ENCODE assay signal across 9 cellular contexts in the genomic region with DNA sequence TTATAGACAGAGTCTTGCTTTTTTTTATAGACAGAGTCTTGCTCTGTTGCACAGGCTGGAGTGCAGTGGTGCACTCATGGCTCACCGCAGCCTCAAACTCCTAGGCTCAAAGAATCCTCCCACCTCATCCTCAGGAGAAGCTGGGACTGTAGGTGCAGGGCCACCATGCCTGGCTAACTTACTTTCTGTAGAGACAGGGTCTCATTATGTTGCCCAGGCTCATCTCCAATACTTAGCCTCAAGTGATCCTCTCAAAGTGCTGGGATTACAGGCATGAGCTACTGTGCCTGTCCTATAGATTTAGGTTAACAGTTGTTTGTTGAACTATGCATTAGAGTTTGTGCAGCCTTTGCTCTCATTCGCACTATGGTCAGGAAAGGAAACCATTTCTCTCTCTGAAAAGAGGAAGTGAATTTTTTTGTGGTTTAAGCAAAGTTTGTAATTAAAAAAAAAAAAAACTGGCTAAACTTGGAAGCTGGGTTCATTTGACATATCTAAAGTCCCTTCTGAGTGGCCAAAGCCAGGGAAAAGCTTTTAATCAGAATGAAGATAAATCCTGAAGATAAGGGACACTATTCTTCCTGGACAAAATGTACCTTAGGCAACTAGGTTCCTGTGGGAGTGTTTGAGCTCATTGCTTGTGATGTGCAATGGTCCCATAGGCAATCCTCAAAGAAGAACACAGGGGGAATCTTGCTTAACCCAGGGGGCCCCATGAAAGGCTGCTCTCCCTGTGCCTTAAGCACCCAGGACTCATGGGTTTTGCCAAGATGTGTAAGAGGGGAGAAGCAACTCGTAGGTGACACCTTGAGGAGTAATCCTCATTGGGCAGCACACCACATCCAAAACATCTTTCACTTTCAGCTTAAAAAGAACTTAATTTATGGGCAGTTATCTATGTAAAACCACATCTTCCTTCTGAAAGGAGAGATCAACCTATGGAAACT.
A peak's percentile ranks its signal among the peaks of the same experiment; 100 is the strongest.
DNase-seq lines count a peak whose midpoint lies in the region; ATAC-seq and TF ChIP-seq lines count a peak whose summit lies in the region.
"Had no signal": no experiment of that assay in that cellular context is flagged by ENCODE, and none has a peak within 500 bp of the region (broad histone marks: within the 10 kb centered on the region; RNA-seq: fewer than 3 reads in every experiment).

No MANE protein-coding gene starts in this region.

- H3K4me3 ChIP-seq in OCI-LY3 (ENCODE audit: low read length) = peak overlapping the region; percentile 37
- H3K4me3 ChIP-seq: right lobe of liver had no signal

- CTCF ChIA-PET in activated naive CD4-positive, alpha-beta T cell treated with anti-CD3 and anti-CD28 coated beads, Interleukin-2, amount 10 ng/mL, durations not matched to agents 7 days and 5 days (lab: Charles Lee) = interaction anchor here (0.6 to 1.8 kb wide), 6 partner anchors 10 to 254 kb away, joined by 3 to 6 read pairs (median 4); no protein-coding TSS in a partner anchor

- H3K9me3 Mint-ChIP-seq in activated naive CD4-positive, alpha-beta T cell treated with anti-CD3 and anti-CD28 coated beads, Interleukin-2, amount 10 ng/mL, durations not matched to agents 7 days and 5 days = no peaks in the 10 kb centered on the region

- no peaks in the 10 kb centered on the region for H3K36me3 ChIP-seq in OCI-LY3 (replicated peaks; ENCODE audit: low read depth, low read length)
- H3K36me3 ChIP-seq: right lobe of liver had no signal

- peaks cover 27% of the 10 kb centered on the region for H3K4me1 ChIP-seq in OCI-LY3 (ENCODE audit: low read length)
- H3K4me1 ChIP-seq: right lobe of liver had no signal

- H3K4me3 Mint-ChIP-seq in activated naive CD4-positive, alpha-beta T cell treated with anti-CD3 and anti-CD28 coated beads, Interleukin-2, amount 10 ng/mL, durations not matched to agents 7 days and 5 days = no peak overlapping the region

- H3K36me3 Mint-ChIP-seq in activated naive CD4-positive, alpha-beta T cell treated with anti-CD3 and anti-CD28 coated beads, Interleukin-2, amount 10 ng/mL, durations not matched to agents 7 days and 5 days = peaks cover 3% of the 10 kb centered on the region

- DNase-seq in activated naive CD4-positive, alpha-beta T cell treated with anti-CD3 and anti-CD28 coated beads, Interleukin-2, amount 10 ng/mL, durations not matched to agents 7 days and 5 days = peak; percentile 24
- DNase-seq in activated naive CD4-positive, alpha-beta T cell (lab: John Stamatoyannopoulos, UW) = no peak
- DNase-seq in HPDE6-E6E7 (ENCODE audit: extremely low spot score) = no peak
- no peak for DNase-seq in NCI-H1694 (lab: John Stamatoyannopoulos, UW)
- no peak for DNase-seq in DMS53 treated with DMSO at 0.1 percent for 48 hours (lab: John Stamatoyannopoulos, UW; ENCODE audit: unreplicated experiment)
- no peak for DNase-seq in Ammon's horn (ENCODE audit: low spot score)
- DNase-seq: right lobe of liver had no signal

- peak overlapping the region; percentile 53 for H3K27ac Mint-ChIP-seq in activated naive CD4-positive, alpha-beta T cell treated with anti-CD3 and anti-CD28 coated beads, Interleukin-2, amount 10 ng/mL, durations not matched to agents 7 days and 5 days

- H4K20me1 ChIP-seq in OCI-LY3 (ENCODE audit: insufficient read depth, low read length) = peaks cover 2% of the 10 kb centered on the region; the same call in 1 of the 2 replicates

- peak overlapping the region; percentile 26; the same call in 1 of the 2 replicates for H3K27ac ChIP-seq in OCI-LY3 (ENCODE audit: low read length)
- H3K27ac ChIP-seq: right lobe of liver had no signal

- H2AFZ ChIP-seq in OCI-LY3 (ENCODE audit: low read depth, low read length) = no peak overlapping the region

- peaks cover 18% of the 10 kb centered on the region for H3K27me3 ChIP-seq in OCI-LY3 (ENCODE audit: low read depth, low read length)
- H3K27me3 ChIP-seq: right lobe of liver had no signal

- H3K79me2 ChIP-seq in OCI-LY3 (ENCODE audit: low read length) = no peaks in the 10 kb centered on the region

- no peak overlapping the region for H3K9ac ChIP-seq in OCI-LY3 (ENCODE audit: low read length)

- H3K4me1 Mint-ChIP-seq in activated naive CD4-positive, alpha-beta T cell treated with anti-CD3 and anti-CD28 coated beads, Interleukin-2, amount 10 ng/mL, durations not matched to agents 7 days and 5 days = peaks cover 23% of the 10 kb centered on the region

- peaks cover 5% of the 10 kb centered on the region for H3K27me3 Mint-ChIP-seq in activated naive CD4-positive, alpha-beta T cell treated with anti-CD3 and anti-CD28 coated beads, Interleukin-2, amount 10 ng/mL, durations not matched to agents 7 days and 5 days

- H3K4me2 ChIP-seq in OCI-LY3 (ENCODE audit: low read length) = peak overlapping the region; percentile 72

- TF ChIP-seq CTCF in OCI-LY3 (IDR thresholded peaks at IDR 0.05; ENCODE audit: low read depth, low read length) = no peak

- peak; percentile 95 for ATAC-seq in HG03039 (IDR thresholded peaks at IDR 0.05; ENCODE audit: unreplicated experiment)

- H3K9me3 ChIP-seq in OCI-LY3 (ENCODE audit: insufficient read depth, low read length) = no peaks in the 10 kb centered on the region
- H3K9me3 ChIP-seq: right lobe of liver had no signal
